ENCODE assay signal across 28 cellular contexts in the genomic region with DNA sequence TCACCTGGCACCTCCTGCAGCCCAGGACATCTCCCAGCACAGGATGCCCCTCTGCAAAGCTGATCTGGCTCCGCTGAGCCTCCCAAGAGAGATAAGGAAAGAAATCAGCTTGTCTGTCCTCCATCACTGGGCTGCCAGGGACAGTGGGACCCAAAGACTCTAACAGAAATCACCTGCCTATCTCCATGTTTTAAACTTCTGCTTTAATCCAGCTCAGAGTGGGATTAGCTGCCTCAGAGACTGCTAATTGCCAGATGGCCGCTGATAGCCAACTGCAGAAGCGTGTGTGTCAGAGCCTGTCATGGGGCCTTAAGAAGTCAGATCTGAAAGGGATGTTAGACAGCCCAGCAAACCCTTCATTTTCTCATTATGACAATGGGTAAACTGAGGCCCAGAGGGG.
"Had no signal": no experiment of that assay in that cellular context is flagged by ENCODE, and none has a peak within 500 bp of the region (broad histone marks: within the 10 kb centered on the region; RNA-seq: fewer than 3 reads in every experiment).

No MANE protein-coding gene starts in this region.

- H3K9me3 ChIP-seq: MG63 had no signal

- DNase-seq: activated B cell treated with CpG ODN at 0.5 μM for 24 hours; activated CD4-positive, alpha-beta T cell treated with anti-CD3 and anti-CD28 coated beads for 1 hour; activated CD4-positive, alpha-beta T cell treated with anti-CD3 and anti-CD28 coated beads, Interleukin-2, amount 10 ng/mL, durations not matched to agents 24 days and 14 days; activated CD4-positive, alpha-beta T cell treated with anti-CD3 and anti-CD28 coated beads, Interleukin-2, amount 50 U/mL, for 48 hours; activated CD8-positive, alpha-beta memory T cell treated with anti-CD3 and anti-CD28 coated beads, Interleukin-2, amount 10 ng/mL, durations not matched to agents 7 days and 5 days; activated effector memory CD4-positive, alpha-beta T cell treated with anti-CD3 and anti-CD28 coated beads, Interleukin-2, amount 50 U/mL, for 16 hours; activated naive CD4-positive, alpha-beta T cell treated with Interleukin-2 at 50 U/mL for 16 hours; activated naive CD8-positive, alpha-beta T cell treated with anti-CD3 and anti-CD28 coated beads, Interleukin-2, amount 50 U/mL, for 24 hours; activated T-cell treated with anti-CD3 and anti-CD28 coated beads, Interleukin-2, amount 50 U/mL, for 4 hours; amniotic stem cell; MG63; MV-4-11; NCI-H1092 treated with DMSO at 0.1 percent for 48 hours; NCI-H1417 treated with DMSO at 0.1 percent for 48 hours; NCI-H187; NCI-H2081; NCI-H446; NCI-H526; NCI-H774; NK-92 treated with Interleukin-12 subunit alpha and Interleukin-12 subunit beta, amount 100 ng/mL, for 24 hours; PC-3; SHP77 treated with DMSO at 0.1 percent for 48 hours; T-helper 17 cell; T-helper 9 cell had no signal

- H3K27me3 Mint-ChIP-seq: activated B cell treated with CpG ODN at 0.5 μM for 24 hours; activated CD4-positive, alpha-beta T cell treated with anti-CD3 and anti-CD28 coated beads, Interleukin-2, amount 10 ng/mL, durations not matched to agents 24 days and 14 days; activated CD8-positive, alpha-beta memory T cell treated with anti-CD3 and anti-CD28 coated beads, Interleukin-2, amount 10 ng/mL, durations not matched to agents 7 days and 5 days; activated naive CD8-positive, alpha-beta T cell treated with anti-CD3 and anti-CD28 coated beads, Interleukin-2, amount 50 U/mL, for 24 hours; central memory CD8-positive, alpha-beta T cell; T-helper 17 cell had no signal

- H3K27me3 ChIP-seq: MG63 had no signal

- H3K36me3 Mint-ChIP-seq: activated CD8-positive, alpha-beta memory T cell treated with anti-CD3 and anti-CD28 coated beads, Interleukin-2, amount 10 ng/mL, durations not matched to agents 7 days and 5 days; activated naive CD4-positive, alpha-beta T cell treated with anti-CD3 and anti-CD28 coated beads, Interleukin-2, amount 50 U/mL, for 72 hours; brain had no signal

- H3K9ac ChIP-seq: KMS-11 had no signal

- H3K4me3 ChIP-seq: MG63 had no signal

- ATAC-seq: activated CD8-positive, alpha-beta memory T cell treated with anti-CD3 and anti-CD28 coated beads, Interleukin-2, amount 10 ng/mL, durations not matched to agents 7 days and 5 days; activated naive CD4-positive, alpha-beta T cell treated with anti-CD3 and anti-CD28 coated beads, Interleukin-2, amount 50 U/mL, for 72 hours; activated naive CD8-positive, alpha-beta T cell treated with anti-CD3 and anti-CD28 coated beads, Interleukin-2, amount 50 U/mL, for 24 hours; activated T-cell treated with anti-CD3 and anti-CD28 coated beads, Interleukin-2, amount 50 U/mL, for 4 hours; PC-3; T-helper 17 cell had no signal

- H3K4me3 Mint-ChIP-seq: activated B cell treated with CpG ODN at 0.5 μM for 24 hours; activated CD4-positive, alpha-beta T cell treated with anti-CD3 and anti-CD28 coated beads, Interleukin-2, amount 10 ng/mL, durations not matched to agents 24 days and 14 days; activated CD8-positive, alpha-beta memory T cell treated with anti-CD3 and anti-CD28 coated beads, Interleukin-2, amount 10 ng/mL, durations not matched to agents 7 days and 5 days; activated naive CD8-positive, alpha-beta T cell treated with anti-CD3 and anti-CD28 coated beads, Interleukin-2, amount 50 U/mL, for 24 hours; activated T-cell treated with anti-CD3 and anti-CD28 coated beads, Interleukin-2, amount 50 U/mL, for 4 hours; brain; central memory CD8-positive, alpha-beta T cell; T-helper 17 cell had no signal

- H3K9me3 Mint-ChIP-seq: activated B cell treated with CpG ODN at 0.5 μM for 24 hours; activated CD4-positive, alpha-beta T cell treated with anti-CD3 and anti-CD28 coated beads, Interleukin-2, amount 10 ng/mL, durations not matched to agents 24 days and 14 days; activated naive CD4-positive, alpha-beta T cell treated with anti-CD3 and anti-CD28 coated beads, Interleukin-2, amount 50 U/mL, for 72 hours; activated naive CD8-positive, alpha-beta T cell treated with anti-CD3 and anti-CD28 coated beads, Interleukin-2, amount 50 U/mL, for 24 hours; activated T-cell treated with anti-CD3 and anti-CD28 coated beads, Interleukin-2, amount 50 U/mL, for 4 hours; brain had no signal

- H3K4me1 Mint-ChIP-seq: activated B cell treated with CpG ODN at 0.5 μM for 24 hours; activated CD4-positive, alpha-beta T cell treated with anti-CD3 and anti-CD28 coated beads, Interleukin-2, amount 10 ng/mL, durations not matched to agents 24 days and 14 days; activated CD8-positive, alpha-beta memory T cell treated with anti-CD3 and anti-CD28 coated beads, Interleukin-2, amount 10 ng/mL, durations not matched to agents 7 days and 5 days; activated naive CD8-positive, alpha-beta T cell treated with anti-CD3 and anti-CD28 coated beads, Interleukin-2, amount 50 U/mL, for 24 hours; central memory CD8-positive, alpha-beta T cell; T-helper 17 cell had no signal

- H3K27ac ChIP-seq: KMS-11 had no signal

- H3K27ac Mint-ChIP-seq: activated B cell treated with CpG ODN at 0.5 μM for 24 hours; activated CD4-positive, alpha-beta T cell treated with anti-CD3 and anti-CD28 coated beads, Interleukin-2, amount 10 ng/mL, durations not matched to agents 24 days and 14 days; activated CD8-positive, alpha-beta memory T cell treated with anti-CD3 and anti-CD28 coated beads, Interleukin-2, amount 10 ng/mL, durations not matched to agents 7 days and 5 days; activated naive CD4-positive, alpha-beta T cell treated with anti-CD3 and anti-CD28 coated beads, Interleukin-2, amount 50 U/mL, for 72 hours; activated naive CD8-positive, alpha-beta T cell treated with anti-CD3 and anti-CD28 coated beads, Interleukin-2, amount 50 U/mL, for 24 hours; T-helper 17 cell had no signal

- H3K36me3 ChIP-seq: MG63 had no signal

- H3K4me2 ChIP-seq: KMS-11 had no signal
